Comparison of ENCODE assay signal across 10 cellular contexts in the genomic region with DNA sequence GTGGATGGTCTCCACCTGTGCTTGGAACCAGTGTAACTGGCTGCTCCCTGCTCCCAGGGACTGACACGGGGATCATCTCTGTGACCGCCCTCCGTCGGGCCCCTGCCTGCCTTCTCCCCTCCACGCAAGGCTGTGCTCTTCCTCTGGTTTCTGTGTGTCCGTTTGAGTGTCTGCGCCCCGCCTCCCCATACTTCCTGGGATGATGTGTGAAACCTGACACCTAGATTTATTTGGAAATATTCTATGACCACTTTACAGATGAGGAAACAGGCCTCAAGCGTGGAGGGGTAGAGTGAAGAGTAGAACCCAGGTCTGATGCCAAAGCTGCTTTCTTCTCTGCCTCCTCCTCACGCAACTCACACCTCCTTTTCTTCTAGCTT. TPM values are rescaled to one million over a fixed set of nuclear protein-coding genes. Genes with fewer than 3 reads are reported as not detected.
DNase-seq lines count a peak whose midpoint lies in the region; ATAC-seq and TF ChIP-seq lines count a peak whose summit lies in the region.
"Had no signal": no experiment of that assay in that cellular context is flagged by ENCODE, and none has a peak within 500 bp of the region (broad histone marks: within the 10 kb centered on the region; RNA-seq: fewer than 3 reads in every experiment).

No MANE protein-coding gene starts in this region.

- peak overlapping the region; percentile 83 for H3K4me2 ChIP-seq in BLaER1

- H3K4me1 ChIP-seq in BLaER1 (peaks cover 79% of the 10 kb centered on the region), Peyer's patch (peaks cover 0 to 30% (median 8%) of the 10 kb centered on the region in 4 donors)

- no peak for TF ChIP-seq CTCF in Peyer's patch (IDR thresholded peaks at IDR 0.05)
- TF ChIP-seq CTCF in epithelial cell of esophagus (IDR thresholded peaks at IDR 0.05; ENCODE audit: insufficient read depth, low read depth, low read length, missing control alignments) = no peak
- no peak for TF ChIP-seq CTCF in osteocyte (IDR thresholded peaks at IDR 0.05)
- TF ChIP-seq CTCF in GM20000 (IDR thresholded peaks at IDR 0.05; ENCODE audit: extremely low read depth, missing control alignments) = no peak

- H3K4me1 Mint-ChIP-seq in osteocyte (ENCODE audit: unreplicated experiment) = peaks cover 61% of the 10 kb centered on the region

- no peaks in the 10 kb centered on the region for H3K27me3 ChIP-seq in BLaER1
- no peaks in the 10 kb centered on the region for H3K27me3 ChIP-seq in Peyer's patch

- DNase-seq in Peyer's patch (no peak), epithelial cell of esophagus (ENCODE audit: low read depth) (peak; percentile 54), osteocyte (ENCODE audit: extremely low spot score, unreplicated experiment) (no peak), KBM-7 (no peak), GM20000 (ENCODE audit: low spot score) (no peak), Kasumi-1 (lab: John Stamatoyannopoulos, UW) (no peak)
- DNase-seq: activated T-cell treated with anti-CD3 and anti-CD28 coated beads, Interleukin-2, amount 50 U/mL, for 4 hours; T-helper 1 cell had no signal

- peak overlapping the region; percentile 94 for H3K27ac Mint-ChIP-seq in osteocyte (ENCODE audit: unreplicated experiment)

- in situ Hi-C loops in KBM-7 (cut with MboI; ENCODE audit: low pct_unique_long_range_greater_than_20kb, low sequenced_read_pairs) = no loop called here

- no peaks in the 10 kb centered on the region for H3K9me3 Mint-ChIP-seq in osteocyte (ENCODE audit: unreplicated experiment)
- H3K9me3 Mint-ChIP-seq: activated T-cell treated with anti-CD3 and anti-CD28 coated beads, Interleukin-2, amount 50 U/mL, for 4 hours had no signal

- peaks cover 10% of the 10 kb centered on the region for H3K36me3 Mint-ChIP-seq in osteocyte (ENCODE audit: unreplicated experiment)

- no peak overlapping the region for H3K4me3 ChIP-seq in BLaER1
- H3K4me3 ChIP-seq in Peyer's patch = no peak overlapping the region
- no peak overlapping the region for H3K4me3 ChIP-seq in epithelial cell of esophagus (ENCODE audit: low read length)

- H3K27me3 Mint-ChIP-seq in osteocyte (ENCODE audit: unreplicated experiment) = no peaks in the 10 kb centered on the region

- TF ChIP-seq POLR2A in Peyer's patch (IDR thresholded peaks at IDR 0.05) = no peak

- H4K20me1 ChIP-seq in BLaER1 = no peaks in the 10 kb centered on the region

- H3K9me3 ChIP-seq in BLaER1 (no peaks in the 10 kb centered on the region), Peyer's patch (no peaks in the 10 kb centered on the region)

- H3K27ac ChIP-seq in BLaER1 (peak overlapping the region; percentile 45; the same call in 1 of the 2 replicates), Peyer's patch (peak overlapping the region; percentile 42 to 74 (median 54))

- peaks cover 16% of the 10 kb centered on the region for H3K36me3 ChIP-seq in BLaER1
- H3K36me3 ChIP-seq in Peyer's patch = peaks cover 0 to 17% (median 0%) of the 10 kb centered on the region in 3 donors

- H3K9ac ChIP-seq in BLaER1 = 0 out of 2 replicates have a peak overlapping the region, but pooled peaks have one; percentile 21

- no peak for ATAC-seq in HG02571 (IDR thresholded peaks at IDR 0.05; ENCODE audit: unreplicated experiment)
- ATAC-seq: activated T-cell treated with anti-CD3 and anti-CD28 coated beads, Interleukin-2, amount 50 U/mL, for 4 hours had no signal

- no peak overlapping the region for H3K4me3 Mint-ChIP-seq in osteocyte (ENCODE audit: unreplicated experiment)
- H3K4me3 Mint-ChIP-seq: activated T-cell treated with anti-CD3 and anti-CD28 coated beads, Interleukin-2, amount 50 U/mL, for 4 hours had no signal

RNA-seq across cellular contexts. Expression of a gene that starts 24.3 kb away (rescaled TPM):
- 10 to 100 TPM; 20.1 to 24.5 (median 22.7) TPM for total RNA-seq in Peyer's patch
- total RNA-seq in osteocyte = 31.3 and 34.3 TPM in 2 replicates

RNA-seq across cellular contexts. Expression of a gene that starts 48.9 kb away (rescaled TPM):
- 10 to 100 TPM in 1 of 4 donors, 1 to 10 TPM in 3; 2.3 to 10.7 (median 6.7) TPM for total RNA-seq in Peyer's patch
- total RNA-seq in osteocyte = 64.7 and 73.3 TPM in 2 replicates
